27 cellular contexts compared by ENCODE assay signal in genomic region chr13:106587787-106588186, GRCh38. TPM values are rescaled to one million over a fixed set of nuclear protein-coding genes. Genes with fewer than 3 reads are reported as not detected.
DNase-seq lines count a peak whose midpoint lies in the region; ATAC-seq and TF ChIP-seq lines count a peak whose summit lies in the region.
"Had no signal": no experiment of that assay in that cellular context is flagged by ENCODE, and none has a peak within 500 bp of the region (broad histone marks: within the 10 kb centered on the region; RNA-seq: fewer than 3 reads in every experiment).

No MANE protein-coding gene starts in this region.

- CTCF ChIA-PET in PC-3 (lab: Charles Lee): no interaction called here

- no peak overlapping the region; the same call in 1 of the 2 replicates for H2AFZ ChIP-seq in PC-3 (ENCODE audit: low read length)

- H3F3A ChIP-seq in PC-3 (ENCODE audit: low read length, unreplicated experiment): no peaks in the 10 kb centered on the region

- H3K27ac ChIP-seq in left ventricle myocardium inferior (replicated peaks) (peak overlapping the region; percentile 70), PC-3 (ENCODE audit: low read length) (peak overlapping the region; percentile 25; the same call in 1 of the 2 replicates), upper lobe of right lung (peak overlapping the region; percentile 28)
- H3K27ac ChIP-seq: C4-2B had no signal

- no TSS peak for BruUV-seq in PC-3 (replicated peaks; lab: Mats Ljungman, UMichigan)

- H3K4me2 ChIP-seq in PC-3 (ENCODE audit: low read length): peak overlapping the region; percentile 26

- POLR2A ChIA-PET in PC-3 (lab: Charles Lee; ENCODE audit: unreplicated experiment): interaction anchor here (0.6 to 0.7 kb wide), 2 partner anchors 13 to 32 kb away, joined by 5 to 7 read pairs; no protein-coding TSS in a partner anchor

- H3K4me1 ChIP-seq in left ventricle myocardium inferior (peaks cover 14% of the 10 kb centered on the region), PC-3 (ENCODE audit: insufficient read depth, low read length) (peaks cover 6% of the 10 kb centered on the region; the same call in 1 of the 2 replicates), upper lobe of right lung (no peaks in the 10 kb centered on the region)

- peaks cover 17% of the 10 kb centered on the region for H3K9me3 ChIP-seq in left ventricle myocardium inferior (replicated peaks)
- no peaks in the 10 kb centered on the region for H3K9me3 ChIP-seq in PC-3 (ENCODE audit: low read length)
- H3K9me3 ChIP-seq in upper lobe of right lung: no peaks in the 10 kb centered on the region

- H3K79me2 ChIP-seq in PC-3 (ENCODE audit: low read length): no peaks in the 10 kb centered on the region

- no peaks in the 10 kb centered on the region for H3K36me3 ChIP-seq in left ventricle myocardium inferior
- no peaks in the 10 kb centered on the region for H3K36me3 ChIP-seq in PC-3 (ENCODE audit: low read depth, low read length)
- H3K36me3 ChIP-seq in upper lobe of right lung: no peaks in the 10 kb centered on the region
- H3K36me3 ChIP-seq: upper lobe of left lung had no signal

- H3K9ac ChIP-seq in PC-3 (ENCODE audit: low read length): no peak overlapping the region

- peak; percentile 94 for ATAC-seq in PC-3
- ATAC-seq in left colon: peak; percentile 99
- ATAC-seq in upper lobe of right lung: no peak
- ATAC-seq: activated T-cell treated with anti-CD3 and anti-CD28 coated beads, Interleukin-2, amount 50 U/mL, for 4 hours; stimulated activated naive CD8-positive, alpha-beta T cell treated with anti-CD3 and anti-CD28 coated beads, Interleukin-15, amount 100 ng/mL, for 72 hours had no signal

- intact Hi-C loops in left ventricle myocardium inferior (cut with micrococcal nuclease) (no loop called here), cardiac septum (cut with DNase I) (no loop called here), PC-3 (cut with micrococcal nuclease) (loop anchor here (1.0 kb wide), 1 partner anchor 23 kb away; no protein-coding TSS in a partner anchor), left colon (cut with DNase I, micrococcal nuclease) (no loop called here), upper lobe of right lung (cut with DNase I) (no loop called here), posterior cingulate gyrus (cut with DNase I) (no loop called here)

- H4K20me1 ChIP-seq in PC-3 (ENCODE audit: low read length): no peaks in the 10 kb centered on the region

- H3K4me3 ChIP-seq in left ventricle myocardium inferior (no peak overlapping the region), PC-3 (ENCODE audit: low read length) (no peak overlapping the region), upper lobe of right lung (no peak overlapping the region)
- H3K4me3 ChIP-seq: upper lobe of left lung had no signal

- no peak for TF ChIP-seq CTCF in left ventricle myocardium inferior (IDR thresholded peaks at IDR 0.05; ENCODE audit: borderline replicate concordance)
- no peak for TF ChIP-seq CTCF in PC-3 (conservative IDR thresholded peaks at IDR 0.05; ENCODE audit: low read depth, low read length)
- TF ChIP-seq CTCF in upper lobe of right lung (IDR thresholded peaks at IDR 0.05): no peak

- no peaks in the 10 kb centered on the region for H3K9me2 ChIP-seq in PC-3 (replicated peaks; ENCODE audit: low read length)

- no peak for DNase-seq in left ventricle myocardium inferior
- DNase-seq in cardiac septum (ENCODE audit: low spot score): no peak
- peak; percentile 31 for DNase-seq in PC-3
- DNase-seq in left colon: no peak
- no peak for DNase-seq in upper lobe of right lung
- no peak for DNase-seq in posterior cingulate gyrus
- DNase-seq in germinal center (ENCODE audit: low spot score): no peak
- no peak for DNase-seq in NCI-H82 treated with DMSO at 0.1 percent for 48 hours (lab: John Stamatoyannopoulos, UW; ENCODE audit: unreplicated experiment)
- DNase-seq: ACHN; activated CD4-positive, alpha-beta T cell treated with anti-CD3 and anti-CD28 coated beads for 4 hours; activated naive CD4-positive, alpha-beta T cell treated with Interleukin-2 at 50 U/mL for 16 hours; activated T-cell treated with anti-CD3 and anti-CD28 coated beads, Interleukin-2, amount 50 U/mL, for 4 hours; cortex of kidney; DMS79; hypothalamus; islet precursor cell; KG1; mammary epithelial cell; MV-4-11; naive B cell; NCI-H1694; NCI-H2227 treated with DMSO at 0.1 percent for 48 hours; nucleus accumbens; stimulated activated CD4-positive, alpha-beta T cell treated with anti-CD3 and anti-CD28 coated beads, Interleukin-4, amount 100 ng/mL, for 4 hours; stimulated activated naive CD8-positive, alpha-beta T cell treated with anti-CD3 and anti-CD28 coated beads, Interleukin-15, amount 100 ng/mL, for 72 hours; upper lobe of left lung had no signal

- H3K27me3 ChIP-seq in left ventricle myocardium inferior (ENCODE audit: low read depth): no peaks in the 10 kb centered on the region
- H3K27me3 ChIP-seq in PC-3 (ENCODE audit: low read length): no peaks in the 10 kb centered on the region
- H3K27me3 ChIP-seq in upper lobe of right lung: no peaks in the 10 kb centered on the region
- H3K27me3 ChIP-seq: upper lobe of left lung had no signal

RNA-seq across cellular contexts. Expression of gene ARGLU1, which starts 19.9 kb away (rescaled TPM):
- total RNA-seq in left ventricle myocardium inferior: 29.0 TPM
- total RNA-seq in cardiac septum: 36.8 TPM
- 31.8 and 44.3 TPM in 2 replicates for total RNA-seq in PC-3 (2014; rRNA removed)
- total RNA-seq in left colon: 10 to 100 TPM; 70.0 to 80.8 TPM
- total RNA-seq in upper lobe of right lung: 122 TPM

RNA-seq across cellular contexts. Expression of gene EFNB2, which starts 52.3 kb away (rescaled TPM):
- 10.1 TPM for total RNA-seq in left ventricle myocardium inferior
- 17.8 TPM for total RNA-seq in cardiac septum
- 16.4 and 17.5 TPM in 2 replicates for total RNA-seq in PC-3 (2014; rRNA removed)
- 10 to 100 TPM; 85.0 to 97.1 TPM for total RNA-seq in left colon
- total RNA-seq in upper lobe of right lung: 55.1 TPM
